Comparison of ENCODE assay signal across 1 cellular context in the genomic region with DNA sequence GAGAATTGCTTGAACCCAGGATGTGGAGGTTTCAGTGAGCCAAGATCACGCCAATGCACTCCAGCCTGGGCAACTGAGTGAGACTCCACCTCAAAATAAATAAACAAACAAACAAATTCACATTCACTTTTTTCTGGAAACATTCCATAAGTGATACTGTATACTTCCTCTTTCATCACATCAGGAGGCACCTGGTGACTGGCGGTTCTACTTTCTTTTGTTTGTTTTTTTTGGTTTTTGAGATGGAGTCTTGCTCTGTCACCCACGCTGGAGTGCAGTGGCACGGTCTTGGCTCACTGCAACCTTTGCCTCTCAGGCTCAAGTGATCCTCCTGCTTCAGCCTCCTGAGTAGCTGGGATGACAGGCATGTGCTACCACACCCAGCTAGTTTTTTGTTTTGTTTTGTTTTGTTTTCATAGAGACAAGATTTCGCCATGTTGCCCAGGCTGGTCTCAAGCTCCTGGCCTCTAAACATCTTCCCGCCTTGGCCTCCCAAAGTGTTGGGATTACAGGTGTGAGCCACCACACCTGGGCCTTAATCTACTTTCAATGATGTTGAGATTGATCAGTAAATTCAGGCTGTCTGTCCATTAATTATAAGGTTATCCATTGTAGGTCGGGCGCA.
TF ChIP-seq lines count a peak whose summit lies in the region.

No MANE protein-coding gene starts in this region.

TF ChIP-seq in K562, 482 proteins besides CTCF, POLR2A, EP300 and RAD21:
- peak; percentile 67 for TF ChIP-seq FOXJ2 (tag; IDR thresholded peaks at IDR 0.05)
- no peak for TF ChIP-seq E2F4 (CRISPR knock-in tag; IDR thresholded peaks at IDR 0.05; ENCODE audit: low read depth)
